In genomic region chr22:25903294-25903693, GRCh38 we compare ENCODE assay signal across 16 cellular contexts.
A peak's percentile ranks its signal among the peaks of the same experiment; 100 is the strongest.
DNase-seq lines count a peak whose midpoint lies in the region; ATAC-seq, FAIRE-seq and TF ChIP-seq lines count a peak whose summit lies in the region.
"Had no signal": no experiment of that assay in that cellular context is flagged by ENCODE, and none has a peak within 500 bp of the region (broad histone marks: within the 10 kb centered on the region; RNA-seq: fewer than 3 reads in every experiment).

No MANE protein-coding gene starts in this region.

- ATAC-seq in GM12878 = no peak
- ATAC-seq in HG03039 (IDR thresholded peaks at IDR 0.05; ENCODE audit: unreplicated experiment) = no peak
- no peak for ATAC-seq in GM19452 (IDR thresholded peaks at IDR 0.05; ENCODE audit: unreplicated experiment)
- ATAC-seq: naive thymus-derived CD8-positive, alpha-beta T cell; upper lobe of right lung had no signal

- no peaks in the 10 kb centered on the region for H3K79me2 ChIP-seq in GM12878 (ENCODE audit: control insufficient read depth, insufficient read depth, low read length)

- TF ChIP-seq CTCF in GM12878 (IDR thresholded peaks at IDR 0.05 in 2 of 3, conservative IDR thresholded peaks at IDR 0.05 in 1 of 3; ENCODE audit: control insufficient read depth in 2 of 3, extremely low read depth in 1 of 3, insufficient read depth in 1 of 3, low read depth in 3 of 3, low read length in 3 of 3) (peak; percentile 16 to 40 (median 29); a peak in 3 of 6 replicates), osteocyte (IDR thresholded peaks at IDR 0.05) (no peak), chondrocyte (IDR thresholded peaks at IDR 0.05) (no peak)

- peaks cover 3% of the 10 kb centered on the region for H3K9me3 Mint-ChIP-seq in osteocyte (ENCODE audit: unreplicated experiment)
- H3K9me3 Mint-ChIP-seq in chondrocyte (ENCODE audit: low read depth) = no peaks in the 10 kb centered on the region
- H3K9me3 Mint-ChIP-seq: activated CD4-positive, alpha-beta memory T cell treated with anti-CD3 and anti-CD28 coated beads, Interleukin-2, amount 10 ng/mL, durations not matched to agents 7 days and 5 days had no signal

- SMC1A ChIA-PET in GM12878 (lab: Charles Lee; ENCODE audit: uncharacterized antibody, unreplicated experiment) = interaction anchor here (0.8 to 2.7 kb wide), 6 partner anchors 46 to 269 kb away, joined by 3 to 5 read pairs (median 3); no protein-coding TSS in a partner anchor

- H3K36me3 ChIP-seq in GM12878 (ENCODE audit: control insufficient read depth in 2 of 2, insufficient read depth in 2 of 2, low read length in 1 of 2) = no peaks in the 10 kb centered on the region
- H3K36me3 ChIP-seq: SJSA1, upper lobe of right lung had no signal

- in situ Hi-C loops in GM12878 (cut with MboI) = no loop called here

- WGBS in GM12878 (ENCODE audit: insufficient coverage, insufficient replicate concordance, low lambda C conversion rate, missing lambda C conversion rate) = 18% methylated on average over 6 of the region's 6 CpGs

- CTCF ChIA-PET in GM12878 (lab: Yijun Ruan, JAX) = interaction anchor here (0.6 to 2.5 kb wide), 9 partner anchors 16 to 514 kb away, joined by 3 to 11 read pairs (median 4); no protein-coding TSS in a partner anchor

- FAIRE-seq in GM12878 (lab: Jason Lieb, UNC) = no peak
- FAIRE-seq: kidney, small intestine had no signal

- H3K4me1 Mint-ChIP-seq in osteocyte (ENCODE audit: unreplicated experiment) (no peaks in the 10 kb centered on the region), chondrocyte (ENCODE audit: low read depth) (no peaks in the 10 kb centered on the region)
- H3K4me1 Mint-ChIP-seq: activated CD4-positive, alpha-beta memory T cell treated with anti-CD3 and anti-CD28 coated beads, Interleukin-2, amount 10 ng/mL, durations not matched to agents 7 days and 5 days; naive thymus-derived CD8-positive, alpha-beta T cell had no signal

- H3K27me3 ChIP-seq in GM12878 (replicated peaks in 1 of 2; ENCODE audit: control insufficient read depth in 2 of 2, insufficient read depth in 2 of 2, low read length in 1 of 2) = no peaks in the 10 kb centered on the region; a peak in 2 of 4 replicates

- RAD21 ChIA-PET in GM12878 (lab: Charles Lee; ENCODE audit: unreplicated experiment) = no interaction called here

- no peaks in the 10 kb centered on the region for H3K4me1 ChIP-seq in GM12878 (ENCODE audit: control insufficient read depth, insufficient read depth, low read length)
- H3K4me1 ChIP-seq: SJSA1, upper lobe of right lung had no signal

- H3K36me3 Mint-ChIP-seq in osteocyte (ENCODE audit: unreplicated experiment) = no peaks in the 10 kb centered on the region
- H3K36me3 Mint-ChIP-seq in chondrocyte (ENCODE audit: low read depth) = peaks cover 2% of the 10 kb centered on the region
- H3K36me3 Mint-ChIP-seq: activated naive CD8-positive, alpha-beta T cell had no signal

- no TSS peak for BruUV-seq in GM12878 (replicated peaks; lab: Mats Ljungman, UMichigan)

- intact Hi-C loops in GM12878 (cut with micrococcal nuclease; ENCODE audit: unreplicated experiment) = no loop called here

- POLR2A ChIA-PET in GM12878 (lab: Charles Lee) = no interaction called here

- no peak for TF ChIP-seq RAD21 in GM12878 (IDR thresholded peaks at IDR 0.05; ENCODE audit: insufficient read depth, low read depth, low read length)

- H3K9me3 ChIP-seq in GM12878 (replicated peaks; ENCODE audit: control insufficient read depth, insufficient read depth, low read length) = peaks cover 2% of the 10 kb centered on the region; the same call in 2 of the 3 replicates
- H3K9me3 ChIP-seq: SJSA1, upper lobe of right lung had no signal

- no peak overlapping the region for H3K4me2 ChIP-seq in GM12878 (ENCODE audit: control insufficient read depth, insufficient read depth)

- H3K27ac ChIP-seq in GM12878 (ENCODE audit: control insufficient read depth, insufficient read depth) = no peak overlapping the region
- H3K27ac ChIP-seq: SJSA1, upper lobe of right lung had no signal

- H3K4me3 ChIP-seq in GM12878 = no peak overlapping the region
- H3K4me3 ChIP-seq: SJSA1, upper lobe of right lung had no signal

- no peak overlapping the region for H2AFZ ChIP-seq in GM12878 (ENCODE audit: control insufficient read depth, low read depth, low read length)

- no peaks in the 10 kb centered on the region for H4K20me1 ChIP-seq in GM12878 (ENCODE audit: control insufficient read depth, insufficient read depth)

- DNase-seq in activated CD8-positive, alpha-beta memory T cell treated with anti-CD3 and anti-CD28 coated beads, Interleukin-2, amount 50 U/mL, for 48 hours = peak; percentile 55
- no peak for DNase-seq in activated CD8-positive, alpha-beta memory T cell treated with anti-CD3 and anti-CD28 coated beads for 24 hours
- DNase-seq in HuH-7 (ENCODE audit: low spot score) = peak; percentile 46
- DNase-seq in GM12878 (ENCODE audit: low read depth, low spot score) = no peak
- DNase-seq in osteocyte (ENCODE audit: extremely low spot score, unreplicated experiment) = peak; percentile 80
- no peak for DNase-seq in chondrocyte (ENCODE audit: low spot score)
- DNase-seq: activated CD4-positive, alpha-beta memory T cell treated with anti-CD3 and anti-CD28 coated beads, Interleukin-2, amount 10 ng/mL, durations not matched to agents 7 days and 5 days; kidney; naive thymus-derived CD8-positive, alpha-beta T cell; NCI-H345; small intestine; upper lobe of right lung had no signal

- no peak overlapping the region for H3K9ac ChIP-seq in GM12878 (ENCODE audit: control insufficient read depth, insufficient read depth, low read length)

- TF ChIP-seq POLR2A in GM12878 (IDR thresholded peaks at IDR 0.05; ENCODE audit: low read depth, low read length) = no peak

- TF ChIP-seq EP300 in GM12878 (IDR thresholded peaks at IDR 0.05; ENCODE audit: borderline replicate concordance in 1 of 2, control insufficient read depth in 1 of 2, low read depth in 2 of 2, low read length in 2 of 2) = no peak

- no peak overlapping the region for H3K27ac Mint-ChIP-seq in osteocyte (ENCODE audit: unreplicated experiment)
- H3K27ac Mint-ChIP-seq in chondrocyte (ENCODE audit: unreplicated experiment) = no peak overlapping the region
- H3K27ac Mint-ChIP-seq: activated CD4-positive, alpha-beta memory T cell treated with anti-CD3 and anti-CD28 coated beads, Interleukin-2, amount 10 ng/mL, durations not matched to agents 7 days and 5 days; activated naive CD8-positive, alpha-beta T cell; naive thymus-derived CD8-positive, alpha-beta T cell had no signal

- H3K4me3 Mint-ChIP-seq in osteocyte (ENCODE audit: unreplicated experiment) = no peak overlapping the region
- H3K4me3 Mint-ChIP-seq in chondrocyte (ENCODE audit: unreplicated experiment) = no peak overlapping the region
- H3K4me3 Mint-ChIP-seq: activated CD4-positive, alpha-beta memory T cell treated with anti-CD3 and anti-CD28 coated beads, Interleukin-2, amount 10 ng/mL, durations not matched to agents 7 days and 5 days; activated naive CD8-positive, alpha-beta T cell; naive thymus-derived CD8-positive, alpha-beta T cell had no signal

- H3K27me3 Mint-ChIP-seq in osteocyte (ENCODE audit: unreplicated experiment) = peaks cover 5% of the 10 kb centered on the region
- H3K27me3 Mint-ChIP-seq in chondrocyte (ENCODE audit: low read depth) = peaks cover 8% of the 10 kb centered on the region
- H3K27me3 Mint-ChIP-seq: activated CD4-positive, alpha-beta memory T cell treated with anti-CD3 and anti-CD28 coated beads, Interleukin-2, amount 10 ng/mL, durations not matched to agents 7 days and 5 days had no signal

TF ChIP-seq in GM12878, 131 proteins besides CTCF, POLR2A, EP300 and RAD21 (continues in another document):
- no peak for TF ChIP-seq HDGF (IDR thresholded peaks at IDR 0.05)
- no peak for TF ChIP-seq WRNIP1 (IDR thresholded peaks at IDR 0.05; ENCODE audit: borderline replicate concordance, low read depth, low read length)
- no peak for TF ChIP-seq CBFB (IDR thresholded peaks at IDR 0.05; ENCODE audit: low read depth)
- TF ChIP-seq SMC3 (IDR thresholded peaks at IDR 0.05; ENCODE audit: borderline replicate concordance, low read length) = no peak
- no peak for TF ChIP-seq ATF2 (IDR thresholded peaks at IDR 0.05; ENCODE audit: low read length)
- no peak for TF ChIP-seq ELK1 (IDR thresholded peaks at IDR 0.05; ENCODE audit: low read depth, low read length)
- no peak for TF ChIP-seq CHD1 (IDR thresholded peaks at IDR 0.05; ENCODE audit: low read depth, low read length)
- TF ChIP-seq, protein P1, sequence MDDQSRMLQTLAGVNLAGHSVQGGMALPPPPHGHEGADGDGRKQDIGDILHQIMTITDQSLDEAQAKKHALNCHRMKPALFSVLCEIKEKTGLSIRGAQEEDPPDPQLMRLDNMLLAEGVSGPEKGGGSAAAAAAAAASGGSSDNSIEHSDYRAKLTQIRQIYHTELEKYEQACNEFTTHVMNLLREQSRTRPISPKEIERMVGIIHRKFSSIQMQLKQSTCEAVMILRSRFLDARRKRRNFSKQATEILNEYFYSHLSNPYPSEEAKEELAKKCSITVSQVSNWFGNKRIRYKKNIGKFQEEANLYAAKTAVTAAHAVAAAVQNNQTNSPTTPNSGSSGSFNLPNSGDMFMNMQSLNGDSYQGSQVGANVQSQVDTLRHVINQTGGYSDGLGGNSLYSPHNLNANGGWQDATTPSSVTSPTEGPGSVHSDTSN (IDR thresholded peaks at IDR 0.05; ENCODE audit: insufficient replicate concordance, low read depth, low read length) = no peak
- no peak for TF ChIP-seq RB1 (IDR thresholded peaks at IDR 0.05; ENCODE audit: borderline replicate concordance)
- no peak for TF ChIP-seq MEF2A (IDR thresholded peaks at IDR 0.05; ENCODE audit: insufficient read depth, low read depth, low read length)
- TF ChIP-seq TBL1XR1 (IDR thresholded peaks at IDR 0.05; ENCODE audit: low read depth, low read length) = no peak

Comparison
In these comparisons a context has a peak if more than half of its experiments do, and no peak if none do; other contexts are left out.
1. DNase-seq: peak in activated CD8-positive, alpha-beta memory T cell treated with anti-CD3 and anti-CD28 coated beads, Interleukin-2, amount 50 U/mL, for 48 hours (single experiment), HuH-7 (single experiment) and osteocyte (single experiment); none in activated CD8-positive, alpha-beta memory T cell treated with anti-CD3 and anti-CD28 coated beads for 24 hours (single experiment), GM12878 (single experiment) and chondrocyte (single experiment).
2. CTCF ChIP-seq: peak in GM12878 (3 of 3); none in osteocyte (single experiment) and chondrocyte (single experiment).